30 cellular contexts compared by ENCODE assay signal in genomic region chr3:170806141-170806540, GRCh38.
"Had no signal": no experiment of that assay in that cellular context is flagged by ENCODE, and none has a peak within 500 bp of the region (broad histone marks: within the 10 kb centered on the region; RNA-seq: fewer than 3 reads in every experiment).

No MANE protein-coding gene starts in this region.

- H3K36me3 Mint-ChIP-seq: activated naive CD4-positive, alpha-beta T cell treated with anti-CD3 and anti-CD28 coated beads, Interleukin-2, amount 10 ng/mL, durations not matched to agents 7 days and 5 days; activated naive CD8-positive, alpha-beta T cell treated with anti-CD3 and anti-CD28 coated beads, Interleukin-2, amount 10 ng/mL, durations not matched to agents 7 days and 5 days; brain had no signal

- H3K9me3 Mint-ChIP-seq: activated CD4-positive, alpha-beta memory T cell treated with anti-CD3 and anti-CD28 coated beads, Interleukin-2, amount 10 ng/mL, durations not matched to agents 7 days and 5 days; activated CD4-positive, alpha-beta T cell treated with anti-CD3 and anti-CD28 coated beads, Interleukin-2, amount 10 ng/mL, durations not matched to agents 24 days and 14 days; activated naive CD4-positive, alpha-beta T cell treated with anti-CD3 and anti-CD28 coated beads, Interleukin-2, amount 10 ng/mL, durations not matched to agents 7 days and 5 days; activated naive CD4-positive, alpha-beta T cell treated with anti-CD3 and anti-CD28 coated beads, Interleukin-2, amount 50 U/mL, for 72 hours; activated naive CD8-positive, alpha-beta T cell treated with anti-CD3 and anti-CD28 coated beads, Interleukin-2, amount 10 ng/mL, durations not matched to agents 7 days and 5 days; activated T-cell treated with anti-CD3 and anti-CD28 coated beads, Interleukin-2, amount 50 U/mL, for 24 hours had no signal

- H3K4me3 Mint-ChIP-seq: activated CD4-positive, alpha-beta memory T cell treated with anti-CD3 and anti-CD28 coated beads, Interleukin-2, amount 10 ng/mL, durations not matched to agents 7 days and 5 days; activated CD4-positive, alpha-beta T cell treated with anti-CD3 and anti-CD28 coated beads for 36 hours; activated CD4-positive, alpha-beta T cell treated with anti-CD3 and anti-CD28 coated beads, Interleukin-2, amount 10 ng/mL, durations not matched to agents 24 days and 14 days; activated naive CD4-positive, alpha-beta T cell treated with anti-CD3 and anti-CD28 coated beads, Interleukin-2, amount 10 ng/mL, durations not matched to agents 7 days and 5 days; activated naive CD8-positive, alpha-beta T cell treated with anti-CD3 and anti-CD28 coated beads, Interleukin-2, amount 10 ng/mL, durations not matched to agents 7 days and 5 days; activated T-cell treated with anti-CD3 and anti-CD28 coated beads, Interleukin-2, amount 50 U/mL, for 24 hours; activated T-cell treated with anti-CD3 and anti-CD28 coated beads, Interleukin-2, amount 50 U/mL, for 72 hours; brain had no signal

- H3K4me1 Mint-ChIP-seq: activated CD4-positive, alpha-beta memory T cell treated with anti-CD3 and anti-CD28 coated beads, Interleukin-2, amount 10 ng/mL, durations not matched to agents 7 days and 5 days; activated CD4-positive, alpha-beta T cell treated with anti-CD3 and anti-CD28 coated beads, Interleukin-2, amount 10 ng/mL, durations not matched to agents 24 days and 14 days; activated naive CD4-positive, alpha-beta T cell treated with anti-CD3 and anti-CD28 coated beads, Interleukin-2, amount 10 ng/mL, durations not matched to agents 7 days and 5 days had no signal

- DNase-seq: activated CD4-positive, alpha-beta memory T cell treated with anti-CD3 and anti-CD28 coated beads, Interleukin-2, amount 10 ng/mL, durations not matched to agents 7 days and 5 days; activated CD4-positive, alpha-beta T cell treated with anti-CD3 and anti-CD28 coated beads for 36 hours; activated CD4-positive, alpha-beta T cell treated with anti-CD3 and anti-CD28 coated beads, Interleukin-2, amount 10 ng/mL, durations not matched to agents 24 days and 14 days; activated CD4-positive, alpha-beta T cell treated with anti-CD3 and anti-CD28 coated beads, Interleukin-2, amount 50 U/mL, for 4 hours; activated CD4-positive, CD25-positive, alpha-beta regulatory T cell; activated CD4-positive, CD25-positive, alpha-beta regulatory T cell treated with anti-CD3 and anti-CD28 coated beads, Interleukin-2, amount 50 U/mL, for 72 hours; activated CD8-positive, alpha-beta memory T cell treated with anti-CD3 and anti-CD28 coated beads, Interleukin-2, amount 50 U/mL, for 48 hours; activated gamma-delta T cell; activated naive CD4-positive, alpha-beta T cell; activated naive CD4-positive, alpha-beta T cell treated with anti-CD3 and anti-CD28 coated beads, Interleukin-2, amount 10 ng/mL, durations not matched to agents 7 days and 5 days; activated naive CD8-positive, alpha-beta T cell treated with anti-CD3 and anti-CD28 coated beads, Interleukin-2, amount 10 ng/mL, durations not matched to agents 7 days and 5 days; activated T-cell treated with anti-CD3 and anti-CD28 coated beads for 4 hours; activated T-cell treated with anti-CD3 and anti-CD28 coated beads, Interleukin-2, amount 50 U/mL, for 24 hours; activated T-cell treated with anti-CD3 and anti-CD28 coated beads, Interleukin-2, amount 50 U/mL, for 72 hours; central memory CD4-positive, alpha-beta T cell; cerebellar nuclear complex; colonic mucosa; effector CD8-positive, alpha-beta T cell; esophagus squamous epithelium; gastrocnemius medialis; glutamatergic neuron; heart left ventricle; T-helper 2 cell had no signal

- H3K36me3 ChIP-seq: ascending aorta, breast epithelium, cardiac muscle cell, colonic mucosa, esophagus squamous epithelium, gastrocnemius medialis, heart left ventricle had no signal

- H3K4me1 ChIP-seq: ascending aorta, breast epithelium, colonic mucosa, gastrocnemius medialis, heart left ventricle had no signal

- H3K27ac Mint-ChIP-seq: activated CD4-positive, alpha-beta memory T cell treated with anti-CD3 and anti-CD28 coated beads, Interleukin-2, amount 10 ng/mL, durations not matched to agents 7 days and 5 days; activated CD4-positive, alpha-beta T cell treated with anti-CD3 and anti-CD28 coated beads for 36 hours; activated CD4-positive, alpha-beta T cell treated with anti-CD3 and anti-CD28 coated beads, Interleukin-2, amount 10 ng/mL, durations not matched to agents 24 days and 14 days; activated naive CD4-positive, alpha-beta T cell treated with anti-CD3 and anti-CD28 coated beads, Interleukin-2, amount 10 ng/mL, durations not matched to agents 7 days and 5 days; activated naive CD4-positive, alpha-beta T cell treated with anti-CD3 and anti-CD28 coated beads, Interleukin-2, amount 50 U/mL, for 72 hours; activated naive CD8-positive, alpha-beta T cell treated with anti-CD3 and anti-CD28 coated beads, Interleukin-2, amount 10 ng/mL, durations not matched to agents 7 days and 5 days; activated T-cell treated with anti-CD3 and anti-CD28 coated beads, Interleukin-2, amount 50 U/mL, for 24 hours; activated T-cell treated with anti-CD3 and anti-CD28 coated beads, Interleukin-2, amount 50 U/mL, for 72 hours; brain had no signal

- H3K27me3 ChIP-seq: ascending aorta, breast epithelium, cardiac muscle cell, colonic mucosa, foreskin keratinocyte, gastrocnemius medialis had no signal

- H3K4me3 ChIP-seq: ascending aorta, breast epithelium, cardiac muscle cell, colonic mucosa, esophagus squamous epithelium, gastrocnemius medialis, heart left ventricle had no signal

- ATAC-seq: activated CD4-positive, alpha-beta T cell treated with anti-CD3 and anti-CD28 coated beads for 36 hours; activated naive CD4-positive, alpha-beta T cell treated with anti-CD3 and anti-CD28 coated beads, Interleukin-2, amount 50 U/mL, for 72 hours; activated T-cell treated with anti-CD3 and anti-CD28 coated beads, Interleukin-2, amount 50 U/mL, for 72 hours; foreskin keratinocyte; gastrocnemius medialis; heart left ventricle had no signal

- H3K27ac ChIP-seq: ascending aorta, cardiac muscle cell, colonic mucosa, epithelial cell of prostate, esophagus squamous epithelium, foreskin keratinocyte, gastrocnemius medialis, heart left ventricle had no signal
